Comparison of ENCODE assay signal across 26 cellular contexts in the genomic region with DNA sequence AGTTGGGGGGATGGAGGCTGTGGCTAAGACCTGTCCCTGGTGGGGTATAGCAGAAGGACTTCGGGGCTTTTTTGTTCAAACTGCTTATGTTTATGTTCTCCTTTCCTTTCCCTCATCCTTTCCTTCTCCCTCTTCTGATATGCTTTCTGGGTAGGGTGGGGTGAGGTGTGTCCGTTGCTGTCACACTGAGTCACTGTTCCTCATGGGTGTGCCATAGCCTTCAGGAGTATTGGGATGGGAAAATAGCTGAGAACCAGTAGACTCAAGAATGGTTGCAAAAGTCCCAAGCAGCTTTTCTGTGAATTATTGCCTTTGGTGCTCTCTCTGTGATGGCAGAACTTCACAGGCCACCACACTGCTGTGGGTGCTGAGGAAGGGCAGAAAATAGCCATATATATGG. TPM values are rescaled to one million over a fixed set of nuclear protein-coding genes. Genes with fewer than 3 reads are reported as not detected.
DNase-seq lines count a peak whose midpoint lies in the region; ATAC-seq, FAIRE-seq and TF ChIP-seq lines count a peak whose summit lies in the region.
"Had no signal": no experiment of that assay in that cellular context is flagged by ENCODE, and none has a peak within 500 bp of the region (broad histone marks: within the 10 kb centered on the region; RNA-seq: fewer than 3 reads in every experiment).

No MANE protein-coding gene starts in this region.

- H3K79me2 ChIP-seq in GM23248 (ENCODE audit: insufficient read depth), result no peaks in the 10 kb centered on the region

- FAIRE-seq in small intestine (lab: Jason Lieb, UNC), result no peak
- FAIRE-seq: GM12892 had no signal

- no peaks in the 10 kb centered on the region for H4K20me1 ChIP-seq in GM23248 (ENCODE audit: insufficient read depth)
- H4K20me1 ChIP-seq: BLaER1 treated with 17β-estradiol and CSF1 and Interleukin-3, amounts not matched to agents 10 nM and 100 nM had no signal

- H3K4me3 ChIP-seq in GM23248, result no peak overlapping the region
- H3K4me3 ChIP-seq in RWPE2 (ENCODE audit: severe bottlenecking), result no peak overlapping the region
- H3K4me3 ChIP-seq in small intestine (ENCODE audit: low read depth in 1 of 2, low read length in 2 of 2), result no peak overlapping the region
- H3K4me3 ChIP-seq: BLaER1 treated with 17β-estradiol and CSF1 and Interleukin-3, amounts not matched to agents 10 nM and 100 nM; cardiac muscle cell; SK-N-MC; uterus had no signal

- WGBS in GM23248 (ENCODE audit: low coverage in 1 of 2, low lambda C conversion rate in 2 of 2, missing lambda C conversion rate in 2 of 2), 2 experiments, result 62 to 78% methylated on average over 2 of the region's 2 CpGs
- 52 to 76% (median 66%) methylated on average over 2 of the region's 2 CpGs for WGBS in small intestine, 3 donors

- DNase-seq in GM23248 (peak; percentile 30), RWPE2 (ENCODE audit: low spot score) (no peak), small intestine (peak; percentile 38), GM20000 (ENCODE audit: low spot score) (no peak), nucleus accumbens (lab: John Stamatoyannopoulos, UW) (no peak)
- no peak for DNase-seq in activated T-cell treated with anti-CD3 and anti-CD28 coated beads, Interleukin-2, amount 50 U/mL, for 24 hours
- DNase-seq: activated CD4-positive, alpha-beta T cell treated with anti-CD3 and anti-CD28 coated beads, Interleukin-2, amount 10 ng/mL, durations not matched to agents 24 days and 14 days; activated naive CD4-positive, alpha-beta T cell treated with Interleukin-2 at 50 U/mL for 16 hours; activated T-cell treated with anti-CD3 and anti-CD28 coated beads, Interleukin-2, amount 50 U/mL, for 48 hours; amniotic stem cell; cortex of kidney; head of caudate nucleus; NCI-H1436 treated with DMSO at 0.1 percent for 48 hours; NCI-H2107; NCI-H510A; T-helper 2 cell; uterus had no signal

- H3K27me3 Mint-ChIP-seq in activated T-cell treated with anti-CD3 and anti-CD28 coated beads, Interleukin-2, amount 50 U/mL, for 24 hours, result peaks cover 10% of the 10 kb centered on the region

- in situ Hi-C loops in GM23248 (cut with MboI), result no loop called here

- H3K4me1 Mint-ChIP-seq in activated T-cell treated with anti-CD3 and anti-CD28 coated beads, Interleukin-2, amount 50 U/mL, for 24 hours (ENCODE audit: low read depth), result peaks cover 2% of the 10 kb centered on the region
- H3K4me1 Mint-ChIP-seq: memory B cell; stimulated activated effector memory CD8-positive, alpha-beta T cell treated with anti-CD3 and anti-CD28 coated beads, Interleukin-12 subunit alpha, Interleukin-12 subunit beta, amount 100 ng/mL, for 72 hours had no signal

- H3K4me1 ChIP-seq in GM23248 (ENCODE audit: insufficient read depth) (peaks cover 26% of the 10 kb centered on the region), RWPE2 (ENCODE audit: insufficient read depth, poor library complexity, severe bottlenecking) (peaks cover 39% of the 10 kb centered on the region), small intestine (ENCODE audit: control insufficient read depth in 2 of 2, insufficient read depth in 1 of 2, low read depth in 1 of 2, low read length in 1 of 2) (peaks cover 4 to 11% of the 10 kb centered on the region in 2 donors)
- H3K4me1 ChIP-seq: BLaER1 treated with 17β-estradiol and CSF1 and Interleukin-3, amounts not matched to agents 10 nM and 100 nM; uterus had no signal

- peaks cover 7% of the 10 kb centered on the region; the same call in 1 of the 2 replicates for H3F3A ChIP-seq in GM23248 (ENCODE audit: insufficient read depth)

- no peaks in the 10 kb centered on the region for H3K27me3 ChIP-seq in GM23248 (replicated peaks; ENCODE audit: insufficient read depth)
- no peaks in the 10 kb centered on the region for H3K27me3 ChIP-seq in RWPE2 (ENCODE audit: insufficient read depth, poor library complexity, severe bottlenecking)
- no peaks in the 10 kb centered on the region for H3K27me3 ChIP-seq in small intestine (ENCODE audit: control insufficient read depth in 2 of 2, insufficient read depth in 2 of 2, low read length in 2 of 2)
- H3K27me3 ChIP-seq: BLaER1 treated with 17β-estradiol and CSF1 and Interleukin-3, amounts not matched to agents 10 nM and 100 nM; cardiac muscle cell; uterus had no signal

- H3K9me3 Mint-ChIP-seq in activated T-cell treated with anti-CD3 and anti-CD28 coated beads, Interleukin-2, amount 50 U/mL, for 24 hours, result no peaks in the 10 kb centered on the region
- H3K9me3 Mint-ChIP-seq: activated CD4-positive, alpha-beta T cell treated with anti-CD3 and anti-CD28 coated beads, Interleukin-2, amount 10 ng/mL, durations not matched to agents 24 days and 14 days; memory B cell; stimulated activated effector memory CD8-positive, alpha-beta T cell treated with anti-CD3 and anti-CD28 coated beads, Interleukin-12 subunit alpha, Interleukin-12 subunit beta, amount 100 ng/mL, for 72 hours had no signal

- H3K27ac Mint-ChIP-seq in activated T-cell treated with anti-CD3 and anti-CD28 coated beads, Interleukin-2, amount 50 U/mL, for 24 hours, result no peak overlapping the region
- H3K27ac Mint-ChIP-seq: activated CD4-positive, alpha-beta T cell treated with anti-CD3 and anti-CD28 coated beads, Interleukin-2, amount 10 ng/mL, durations not matched to agents 24 days and 14 days; memory B cell; stimulated activated effector memory CD8-positive, alpha-beta T cell treated with anti-CD3 and anti-CD28 coated beads, Interleukin-12 subunit alpha, Interleukin-12 subunit beta, amount 100 ng/mL, for 72 hours had no signal

- H3K9me2 ChIP-seq in GM23248 (ENCODE audit: insufficient read depth), result no peaks in the 10 kb centered on the region

- H3K36me3 Mint-ChIP-seq in activated T-cell treated with anti-CD3 and anti-CD28 coated beads, Interleukin-2, amount 50 U/mL, for 24 hours (ENCODE audit: low read depth), result no peaks in the 10 kb centered on the region
- H3K36me3 Mint-ChIP-seq: memory B cell; stimulated activated effector memory CD8-positive, alpha-beta T cell treated with anti-CD3 and anti-CD28 coated beads, Interleukin-12 subunit alpha, Interleukin-12 subunit beta, amount 100 ng/mL, for 72 hours had no signal

- ATAC-seq in RWPE2 (ENCODE audit: low read depth) (peak; percentile 67), esophagus mucosa (peak; percentile 88), HG02884 (IDR thresholded peaks at IDR 0.05; ENCODE audit: unreplicated experiment) (no peak)

- H2AFZ ChIP-seq in GM23248, result no peak overlapping the region

- H3K9ac ChIP-seq in GM23248, result no peak overlapping the region
- H3K9ac ChIP-seq: BLaER1 treated with 17β-estradiol and CSF1 and Interleukin-3, amounts not matched to agents 10 nM and 100 nM had no signal

- H3K36me3 ChIP-seq in GM23248 (ENCODE audit: low read depth) (no peaks in the 10 kb centered on the region), RWPE2 (ENCODE audit: low read depth) (no peaks in the 10 kb centered on the region), small intestine (ENCODE audit: control insufficient read depth in 2 of 2, insufficient read depth in 2 of 2, low read length in 2 of 2) (no peaks in the 10 kb centered on the region)
- H3K36me3 ChIP-seq: BLaER1 treated with 17β-estradiol and CSF1 and Interleukin-3, amounts not matched to agents 10 nM and 100 nM; cardiac muscle cell; uterus had no signal

- no peak overlapping the region for H3K27ac ChIP-seq in GM23248
- peak overlapping the region; percentile 39 for H3K27ac ChIP-seq in RWPE2 (ENCODE audit: poor library complexity, severe bottlenecking)
- no peak overlapping the region for H3K27ac ChIP-seq in small intestine (ENCODE audit: low read depth in 1 of 2, low read length in 1 of 2)
- H3K27ac ChIP-seq: BLaER1 treated with 17β-estradiol and CSF1 and Interleukin-3, amounts not matched to agents 10 nM and 100 nM; cardiac muscle cell; SK-N-MC; uterus; VCaP had no signal

- TF ChIP-seq CTCF in RWPE2 (IDR thresholded peaks at IDR 0.05; ENCODE audit: poor library complexity, severe bottlenecking), result no peak
- TF ChIP-seq CTCF in GM20000 (IDR thresholded peaks at IDR 0.05; ENCODE audit: extremely low read depth, missing control alignments), result no peak

- H3K4me2 ChIP-seq in GM23248 (ENCODE audit: unreplicated experiment), result no peak overlapping the region
- H3K4me2 ChIP-seq: BLaER1 treated with 17β-estradiol and CSF1 and Interleukin-3, amounts not matched to agents 10 nM and 100 nM had no signal

- no peak overlapping the region for H3K4me3 Mint-ChIP-seq in activated T-cell treated with anti-CD3 and anti-CD28 coated beads, Interleukin-2, amount 50 U/mL, for 24 hours
- H3K4me3 Mint-ChIP-seq: activated CD4-positive, alpha-beta T cell treated with anti-CD3 and anti-CD28 coated beads, Interleukin-2, amount 10 ng/mL, durations not matched to agents 24 days and 14 days; memory B cell; stimulated activated effector memory CD8-positive, alpha-beta T cell treated with anti-CD3 and anti-CD28 coated beads, Interleukin-12 subunit alpha, Interleukin-12 subunit beta, amount 100 ng/mL, for 72 hours had no signal

- H3K9me3 ChIP-seq in GM23248 (ENCODE audit: low read depth) (no peaks in the 10 kb centered on the region), RWPE2 (ENCODE audit: severe bottlenecking) (no peaks in the 10 kb centered on the region), small intestine (ENCODE audit: control insufficient read depth, low read depth) (no peaks in the 10 kb centered on the region)
- H3K9me3 ChIP-seq: BLaER1 treated with 17β-estradiol and CSF1 and Interleukin-3, amounts not matched to agents 10 nM and 100 nM; uterus had no signal

RNA-seq across cellular contexts. Expression of a gene that starts 39.6 kb away (rescaled TPM):
- 5.1 and 5.7 TPM in 2 replicates for total RNA-seq in GM23248 (2014; rRNA removed; shearing (Covaris generic))
- polyA plus RNA-seq in GM23248 (2016; fragmentation: Nextera tagmentation; extraction: Ambion mirVana) (11.3 and 12.3 TPM in 2 replicates), small intestine (10 to 100 TPM; 10.8 to 40.6 (median 20.8) TPM)
- total RNA-seq in esophagus mucosa, result 217 TPM
- total RNA-seq: activated CD4-positive, alpha-beta T cell treated with anti-CD3 and anti-CD28 coated beads, Interleukin-2, amount 10 ng/mL, durations not matched to agents 24 days and 14 days had no signal

Comparison
In these comparisons a context has a peak if more than half of its experiments do, and no peak if none do; other contexts are left out.
1. DNase-seq: peak in GM23248 (single experiment) and small intestine (single experiment); none in RWPE2 (single experiment), GM20000 (single experiment), nucleus accumbens (0 of 56) and activated T-cell treated with anti-CD3 and anti-CD28 coated beads, Interleukin-2, amount 50 U/mL, for 24 hours (single experiment).
2. RNA of a gene that starts 39.6 kb away (total RNA-seq): 217 TPM in esophagus mucosa (single experiment); 5.1 to 5.7 TPM in GM23248; every median in the first group is over 10 times any median in the second.